In the genomic region with DNA sequence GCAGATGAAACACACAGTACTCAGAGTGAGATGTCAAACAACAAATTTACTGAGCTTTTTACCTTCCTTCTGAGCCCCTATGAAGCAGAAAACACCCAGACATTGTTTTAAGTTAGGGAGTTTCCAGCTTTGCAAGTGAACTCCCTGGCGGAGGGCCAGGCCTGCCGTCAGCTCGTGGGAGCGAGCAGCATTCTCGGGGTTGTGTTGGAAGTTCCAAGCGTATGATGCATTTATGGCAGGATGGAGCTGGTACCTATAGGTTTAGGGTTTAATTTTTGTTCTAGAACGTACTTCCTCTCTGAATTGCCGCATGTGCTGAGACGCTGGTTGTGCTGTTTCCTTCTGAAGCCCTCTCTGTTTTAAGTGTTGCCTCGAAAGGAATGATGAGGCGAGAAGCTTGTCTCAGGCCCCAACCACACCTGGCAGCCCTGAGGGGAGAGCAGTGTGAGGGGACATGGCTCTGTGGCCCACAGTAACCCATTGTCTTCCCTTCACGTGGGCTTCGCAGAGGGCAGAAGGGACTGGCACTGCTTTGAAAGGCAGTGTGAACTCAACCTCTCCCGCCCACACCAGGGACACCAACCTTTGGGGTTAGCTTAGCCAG, we compare ENCODE assay signal across 8 cellular contexts.
DNase-seq lines count a peak whose midpoint lies in the region; ATAC-seq, FAIRE-seq and TF ChIP-seq lines count a peak whose summit lies in the region.

No MANE protein-coding gene starts in this region.

- peak overlapping the region; percentile 9 for H3K4me3 Mint-ChIP-seq in Calu3 (ENCODE audit: low read depth, unreplicated experiment)
- no peak overlapping the region for H3K4me3 Mint-ChIP-seq in activated T-cell treated with anti-CD3 and anti-CD28 coated beads, Interleukin-2, amount 50 U/mL, for 24 hours

- intact Hi-C loops in Calu3 (cut with micrococcal nuclease; ENCODE audit: unreplicated experiment): loop anchor here (5.0 kb wide), 1 partner anchor 130 kb away; no protein-coding TSS in a partner anchor

- peaks cover 61% of the 10 kb centered on the region for H3K4me1 Mint-ChIP-seq in Calu3 (ENCODE audit: low read depth, unreplicated experiment)
- peaks cover 22% of the 10 kb centered on the region for H3K4me1 Mint-ChIP-seq in activated T-cell treated with anti-CD3 and anti-CD28 coated beads, Interleukin-2, amount 50 U/mL, for 24 hours (ENCODE audit: low read depth)

- BruUV-seq in Calu3 (replicated peaks; lab: Mats Ljungman, UMichigan): no TSS peak

- TF ChIP-seq CTCF in Calu3 (IDR thresholded peaks at IDR 0.05; ENCODE audit: unreplicated experiment): no peak

- FAIRE-seq in RCC 7860 (lab: Jason Lieb, UNC): peak; percentile 65

- CTCF ChIA-PET in Calu3 (lab: Charles Lee): interaction anchor here (0.6 to 1.6 kb wide), 9 partner anchors 16 to 1200 kb away, joined by 3 to 5 read pairs (median 3); a partner anchor contains a TSS

- DNase-seq in Calu3 (peak; percentile 91), RCC 7860 (ENCODE audit: low spot score) (peak; percentile 79), glomerular endothelial cell (ENCODE audit: extremely low read depth, low read depth, low spot score) (peak; percentile 58), renal cortical epithelial cell (ENCODE audit: low read depth) (peak; percentile 94), COR-L47 (lab: John Stamatoyannopoulos, UW) (no peak)
- no peak for DNase-seq in activated T-cell treated with anti-CD3 and anti-CD28 coated beads, Interleukin-2, amount 50 U/mL, for 24 hours

- H3K36me3 Mint-ChIP-seq in Calu3 (ENCODE audit: insufficient read depth, unreplicated experiment): peaks cover 31% of the 10 kb centered on the region
- H3K36me3 Mint-ChIP-seq in activated T-cell treated with anti-CD3 and anti-CD28 coated beads, Interleukin-2, amount 50 U/mL, for 24 hours (ENCODE audit: low read depth): no peaks in the 10 kb centered on the region

- H3K27me3 Mint-ChIP-seq in Calu3 (ENCODE audit: unreplicated experiment): no peaks in the 10 kb centered on the region
- H3K27me3 Mint-ChIP-seq in activated T-cell treated with anti-CD3 and anti-CD28 coated beads, Interleukin-2, amount 50 U/mL, for 24 hours: peaks cover 6% of the 10 kb centered on the region

- H3K9me3 Mint-ChIP-seq in Calu3 (ENCODE audit: low read depth, unreplicated experiment): no peaks in the 10 kb centered on the region
- H3K9me3 Mint-ChIP-seq in activated T-cell treated with anti-CD3 and anti-CD28 coated beads, Interleukin-2, amount 50 U/mL, for 24 hours: no peaks in the 10 kb centered on the region

- no peak for ATAC-seq in HG02763 (IDR thresholded peaks at IDR 0.05; ENCODE audit: unreplicated experiment)
- no peak for ATAC-seq in GM21526 (IDR thresholded peaks at IDR 0.05; ENCODE audit: low FRiP score, unreplicated experiment)

- H3K27ac Mint-ChIP-seq in Calu3 (ENCODE audit: unreplicated experiment): peak overlapping the region; percentile 70
- no peak overlapping the region for H3K27ac Mint-ChIP-seq in activated T-cell treated with anti-CD3 and anti-CD28 coated beads, Interleukin-2, amount 50 U/mL, for 24 hours

Comparison
In these comparisons a context has a peak if more than half of its experiments do, and no peak if none do; other contexts are left out.
1. DNase-seq: peak in Calu3 (single experiment), RCC 7860 (single experiment), glomerular endothelial cell (single experiment) and renal cortical epithelial cell (single experiment); none in COR-L47 (single experiment) and activated T-cell treated with anti-CD3 and anti-CD28 coated beads, Interleukin-2, amount 50 U/mL, for 24 hours (single experiment).